In genomic region chr2:241148239-241148638, GRCh38 we compare ENCODE assay signal across 8 cellular contexts. TPM values are rescaled to one million over a fixed set of nuclear protein-coding genes. Genes with fewer than 3 reads are reported as not detected.
DNase-seq lines count a peak whose midpoint lies in the region; ATAC-seq, FAIRE-seq and TF ChIP-seq lines count a peak whose summit lies in the region.

No MANE protein-coding gene starts in this region.

- TF ChIP-seq CTCF in NB4 (IDR thresholded peaks at IDR 0.05; ENCODE audit: low read depth, low read length) = no peak

- no peak overlapping the region for H2AK5ac ChIP-seq in trophoblast cell (ENCODE audit: low read length)

- H3K23ac ChIP-seq in trophoblast cell (ENCODE audit: low read length) = no peak overlapping the region

- H3K9me3 ChIP-seq in duodenal mucosa (ENCODE audit: control insufficient read depth in 1 of 2, low read length in 2 of 2) (no peaks in the 10 kb centered on the region), trophoblast cell (ENCODE audit: insufficient read depth, low read depth, low read length) (no peaks in the 10 kb centered on the region), small intestine (ENCODE audit: control insufficient read depth, low read depth) (no peaks in the 10 kb centered on the region)

- ATAC-seq in GM19035 (IDR thresholded peaks at IDR 0.05; ENCODE audit: unreplicated experiment) = no peak

- H2AFZ ChIP-seq in trophoblast cell (ENCODE audit: insufficient read depth, low read length, poor library complexity) = no peak overlapping the region

- FAIRE-seq in small intestine (lab: Jason Lieb, UNC) = no peak

- no peak overlapping the region for H3K14ac ChIP-seq in trophoblast cell (ENCODE audit: low read length)

- H2BK12ac ChIP-seq in trophoblast cell (ENCODE audit: low read length) = no peak overlapping the region

- no peak overlapping the region for H4K12ac ChIP-seq in trophoblast cell (ENCODE audit: low read depth, low read length)

- H4K8ac ChIP-seq in trophoblast cell (ENCODE audit: low read depth, low read length) = no peak overlapping the region

- H4K91ac ChIP-seq in trophoblast cell (ENCODE audit: low read depth, low read length) = no peak overlapping the region

- H3K27ac ChIP-seq in duodenal mucosa (ENCODE audit: low read depth, low read length) (no peak overlapping the region), trophoblast cell (ENCODE audit: low read depth, low read length) (no peak overlapping the region), small intestine (ENCODE audit: low read depth in 1 of 2, low read length in 1 of 2) (no peak overlapping the region)

- DNase-seq in NCI-H82 (lab: John Stamatoyannopoulos, UW) (peak; percentile 24), NCI-H82 treated with DMSO at 0.1 percent for 48 hours (lab: John Stamatoyannopoulos, UW; ENCODE audit: unreplicated experiment) (no peak), NB4 (ENCODE audit: low read depth) (peak; percentile 33), trophoblast cell (no peak), NCI-H1694 (lab: John Stamatoyannopoulos, UW) (no peak), small intestine (no peak)

- no CpG with 5 or more reads among the region's 4 CpGs for WGBS in trophoblast cell (ENCODE audit: extremely low coverage, insufficient coverage, insufficient read length)
- WGBS in small intestine, 3 donors = 61 to 81% (median 69%) methylated on average over 4 of the region's 4 CpGs

- no peak overlapping the region for H2BK5ac ChIP-seq in trophoblast cell (ENCODE audit: low read depth, low read length, poor library complexity)

- H3K27me3 ChIP-seq in duodenal mucosa (ENCODE audit: control insufficient read depth in 1 of 2, insufficient read depth in 2 of 2, low read length in 2 of 2) (no peaks in the 10 kb centered on the region), trophoblast cell (ENCODE audit: insufficient read depth, low read length) (no peaks in the 10 kb centered on the region), small intestine (ENCODE audit: control insufficient read depth in 2 of 2, insufficient read depth in 2 of 2, low read length in 2 of 2) (no peaks in the 10 kb centered on the region)

- peak overlapping the region; percentile 88 for H3K4me2 ChIP-seq in trophoblast cell (ENCODE audit: low read length)

- no peak overlapping the region for H3K4ac ChIP-seq in trophoblast cell (ENCODE audit: low read depth, low read length)

- peaks cover 5% of the 10 kb centered on the region for H3K79me2 ChIP-seq in trophoblast cell (ENCODE audit: control insufficient read depth, insufficient read depth, low read length, poor library complexity)

- TF ChIP-seq POLR2A in NB4 (IDR thresholded peaks at IDR 0.05; ENCODE audit: extremely low read depth, insufficient read length) = no peak

- H3K4me1 ChIP-seq in duodenal mucosa (ENCODE audit: control insufficient read depth in 1 of 2, insufficient read depth in 2 of 2, low read length in 2 of 2) (peaks cover 16 to 28% of the 10 kb centered on the region in 2 donors), trophoblast cell (ENCODE audit: control insufficient read depth in 1 of 2, insufficient read depth in 2 of 2, low read length in 2 of 2) (peaks cover 6 to 13% of the 10 kb centered on the region in 2 experiments), small intestine (ENCODE audit: control insufficient read depth in 2 of 2, insufficient read depth in 1 of 2, low read depth in 1 of 2, low read length in 1 of 2) (peaks cover 2 to 5% of the 10 kb centered on the region in 2 donors)

- H3K9ac ChIP-seq in duodenal mucosa (ENCODE audit: low read depth in 1 of 2, low read length in 2 of 2) (peak overlapping the region in 1 of 2 donors; percentile 77), trophoblast cell (ENCODE audit: low read length) (no peak overlapping the region)

- H3K79me1 ChIP-seq in trophoblast cell (ENCODE audit: low read length) = peaks cover 7% of the 10 kb centered on the region

- no peak overlapping the region for H3K18ac ChIP-seq in trophoblast cell (ENCODE audit: low read length)

- peak overlapping the region; percentile 95 for H3K4me3 ChIP-seq in NB4 (ENCODE audit: low read depth, low read length)
- H3K4me3 ChIP-seq in duodenal mucosa (ENCODE audit: low read depth in 1 of 2, low read length in 2 of 2) = peak overlapping the region; percentile 90 to 97
- no peak overlapping the region for H3K4me3 ChIP-seq in trophoblast cell (ENCODE audit: low read depth, low read length)
- H3K4me3 ChIP-seq in small intestine (ENCODE audit: low read depth in 1 of 2, low read length in 2 of 2) = peak overlapping the region in 1 of 2 donors; percentile 99

- no peak overlapping the region for H2BK120ac ChIP-seq in trophoblast cell (ENCODE audit: insufficient read depth, low read length, poor library complexity)

- H3K36me3 ChIP-seq in duodenal mucosa (ENCODE audit: control insufficient read depth in 1 of 2, insufficient read depth in 2 of 2, low read length in 2 of 2) (peaks cover 0 to 6% of the 10 kb centered on the region in 2 donors), trophoblast cell (ENCODE audit: control insufficient read depth in 1 of 2, insufficient read depth in 2 of 2, low read length in 2 of 2) (peaks cover under 1 to 2% of the 10 kb centered on the region in 2 experiments), small intestine (ENCODE audit: control insufficient read depth in 2 of 2, insufficient read depth in 2 of 2, low read length in 2 of 2) (no peaks in the 10 kb centered on the region)

RNA-seq across cellular contexts. Expression of gene PASK, which starts 1.0 kb away (rescaled TPM):
- polyA plus RNA-seq in trophoblast cell (2013) = 12.7 and 15.6 TPM in 2 replicates
- polyA plus RNA-seq in small intestine = 1 to 10 TPM; 4.7 to 6.4 (median 5.9) TPM

RNA-seq across cellular contexts. Expression of gene PPP1R7, which starts 2.0 kb away (rescaled TPM):
- 62.6 and 68.8 TPM in 2 replicates for polyA plus RNA-seq in trophoblast cell (2013)
- polyA plus RNA-seq in small intestine = 10 to 100 TPM; 57.3 to 74.7 (median 68.1) TPM

RNA-seq across cellular contexts. Expression of gene ANO7, which starts 40.2 kb away (rescaled TPM):
- 1.9 and 2.1 TPM in 2 replicates for polyA plus RNA-seq in trophoblast cell (2013)
- 1 to 10 TPM; 1.1 to 7.2 (median 4.6) TPM for polyA plus RNA-seq in small intestine

RNA-seq across cellular contexts. Expression of gene MTERF4, which starts 46.2 kb away (rescaled TPM):
- polyA plus RNA-seq in trophoblast cell (2013) = 16.4 TPM in 2 replicates
- 10 to 100 TPM; 25.3 to 31.6 (median 28.5) TPM for polyA plus RNA-seq in small intestine

Comparison
In these comparisons a context has a peak if more than half of its experiments do, and no peak if none do; other contexts are left out.
1. DNase-seq: peak in NCI-H82 (single experiment) and NB4 (single experiment); none in NCI-H82 treated with DMSO at 0.1 percent for 48 hours (single experiment), trophoblast cell (0 of 2), NCI-H1694 (single experiment) and small intestine (single experiment).